28 cellular contexts compared by ENCODE assay signal in the genomic region with DNA sequence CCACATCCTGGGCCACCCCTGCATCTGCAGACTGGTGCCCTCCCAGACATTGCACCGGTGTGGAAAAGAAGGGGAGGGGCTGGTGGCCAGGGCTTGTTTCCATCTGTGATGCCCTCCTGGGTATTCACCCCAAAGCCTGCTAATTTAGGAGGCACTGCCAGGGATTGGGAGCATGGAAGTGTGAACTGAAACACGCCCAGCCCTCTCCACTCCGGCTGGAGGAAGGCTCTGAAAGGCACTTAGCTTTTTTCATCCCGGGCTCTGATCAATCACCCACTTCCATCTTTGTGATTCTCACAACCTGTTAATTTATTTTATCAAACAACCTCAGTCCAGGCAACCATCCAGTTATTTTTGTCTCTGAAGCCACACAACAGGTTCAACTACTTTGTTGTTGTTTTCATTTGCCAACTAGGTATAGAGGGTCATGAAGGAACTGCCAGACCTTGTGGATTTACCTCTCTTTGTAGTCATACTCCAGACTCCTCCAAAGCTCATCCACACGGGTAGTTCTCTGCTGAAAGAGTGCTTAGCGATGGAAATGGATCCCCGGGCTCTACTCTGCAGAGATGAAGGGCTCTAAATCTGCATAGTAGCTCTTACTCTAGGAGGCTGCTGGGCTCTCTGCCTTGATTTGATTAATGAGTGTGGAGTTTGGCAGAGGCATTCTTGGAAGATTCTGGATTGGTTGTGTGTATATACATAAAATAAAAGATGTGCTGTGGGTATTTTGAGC. TPM values are rescaled to one million over a fixed set of nuclear protein-coding genes. Genes with fewer than 3 reads are reported as not detected.
DNase-seq lines count a peak whose midpoint lies in the region; ATAC-seq and TF ChIP-seq lines count a peak whose summit lies in the region.
"Had no signal": no experiment of that assay in that cellular context is flagged by ENCODE, and none has a peak within 500 bp of the region (broad histone marks: within the 10 kb centered on the region; RNA-seq: fewer than 3 reads in every experiment).

No MANE protein-coding gene starts in this region.

- DNase-seq in GM23338 (ENCODE audit: low spot score) = no peak
- peak; percentile 23 for DNase-seq in NCI-H510A (lab: John Stamatoyannopoulos, UW)
- no peak for DNase-seq in NCI-H226
- no peak for DNase-seq in activated CD4-positive, CD25-positive, alpha-beta regulatory T cell (lab: John Stamatoyannopoulos, UW)
- DNase-seq: activated CD4-positive, alpha-beta memory T cell treated with anti-CD3 and anti-CD28 coated beads for 36 hours; activated CD4-positive, CD25-positive, alpha-beta regulatory T cell treated with anti-CD3 and anti-CD28 coated beads, Interleukin-2, amount 50 U/mL, for 72 hours; activated naive CD4-positive, alpha-beta T cell treated with anti-CD3 and anti-CD28 coated beads for 36 hours; activated T-cell treated with anti-CD3 and anti-CD28 coated beads, Interleukin-2, amount 50 U/mL, for 72 hours; Calu3; dermis blood vessel endothelial cell; endodermal cell; foreskin fibroblast; left ventricle myocardium inferior; NK-92 treated with Interleukin-12 subunit alpha and Interleukin-12 subunit beta, amount 100 ng/mL, for 24 hours; nucleus accumbens; stimulated activated CD4-positive, alpha-beta T cell treated with anti-CD3 and anti-CD28 coated beads, Interleukin-12 subunit alpha, Interleukin-12 subunit beta, amount 100 ng/mL, for 4 hours; stimulated activated CD4-positive, alpha-beta T cell treated with anti-CD3 and anti-CD28 coated beads, Interleukin-2, amount 100 ng/mL, for 48 hours; stomach; tibial artery had no signal

- H3F3A ChIP-seq in GM23338 (replicated peaks; ENCODE audit: low read depth) = no peaks in the 10 kb centered on the region

- no peaks in the 10 kb centered on the region for H3K79me2 ChIP-seq in GM23338 (replicated peaks; ENCODE audit: insufficient read depth)

- H3K27ac Mint-ChIP-seq in GM23338 = no peak overlapping the region
- H3K27ac Mint-ChIP-seq: activated CD4-positive, alpha-beta memory T cell treated with anti-CD3 and anti-CD28 coated beads for 36 hours; activated naive CD4-positive, alpha-beta T cell treated with anti-CD3 and anti-CD28 coated beads for 36 hours; activated T-cell treated with anti-CD3 and anti-CD28 coated beads, Interleukin-2, amount 50 U/mL, for 72 hours; CD14-positive monocyte; endodermal cell; T-helper 1 cell treated with Interleukin-12 subunit alpha and Interleukin-12 subunit beta and Interleukin-4 antibody, amounts not matched to agents 30 μg/mL and 1 μg/mL, for 36 hours had no signal

- H3K4me2 ChIP-seq in GM23338 = no peak overlapping the region

- H3K9me3 Mint-ChIP-seq in GM23338 = no peaks in the 10 kb centered on the region
- H3K9me3 Mint-ChIP-seq: activated CD4-positive, alpha-beta memory T cell treated with anti-CD3 and anti-CD28 coated beads for 36 hours; activated naive CD4-positive, alpha-beta T cell treated with anti-CD3 and anti-CD28 coated beads for 36 hours; activated T-cell treated with anti-CD3 and anti-CD28 coated beads, Interleukin-2, amount 50 U/mL, for 72 hours; endodermal cell; T-helper 1 cell treated with Interleukin-12 subunit alpha and Interleukin-12 subunit beta and Interleukin-4 antibody, amounts not matched to agents 30 μg/mL and 1 μg/mL, for 36 hours had no signal

- H4K20me1 ChIP-seq in GM23338 (replicated peaks; ENCODE audit: insufficient read depth) = no peaks in the 10 kb centered on the region

- no peak overlapping the region for H3K4me3 ChIP-seq in GM23338
- H3K4me3 ChIP-seq in rectal smooth muscle tissue (ENCODE audit: low read length) = no peak overlapping the region
- H3K4me3 ChIP-seq: left ventricle myocardium inferior, prostate gland, SK-N-MC, stomach, tibial artery had no signal

- peaks cover 23% of the 10 kb centered on the region for H3K4me1 Mint-ChIP-seq in GM23338
- H3K4me1 Mint-ChIP-seq: endodermal cell had no signal

- H3K36me3 Mint-ChIP-seq in GM23338 (ENCODE audit: low read depth) = no peaks in the 10 kb centered on the region
- H3K36me3 Mint-ChIP-seq: activated CD4-positive, alpha-beta memory T cell treated with anti-CD3 and anti-CD28 coated beads for 36 hours; CD14-positive monocyte had no signal

- no peaks in the 10 kb centered on the region for H3K9me2 ChIP-seq in GM23338 (ENCODE audit: insufficient read depth)

- H3K27me3 ChIP-seq in GM23338 (ENCODE audit: insufficient read depth) (no peaks in the 10 kb centered on the region), rectal smooth muscle tissue (ENCODE audit: control insufficient read depth, insufficient read depth, low read length) (no peaks in the 10 kb centered on the region)

- peaks cover 11% of the 10 kb centered on the region for H3K27me3 Mint-ChIP-seq in GM23338 (ENCODE audit: insufficient read depth, low read depth, poor library complexity)

- peak overlapping the region; percentile 10 for H3K27ac ChIP-seq in C4-2B
- H3K27ac ChIP-seq in GM23338 (ENCODE audit: low read depth) = no peak overlapping the region
- peak overlapping the region; percentile 35 for H3K27ac ChIP-seq in rectal smooth muscle tissue (ENCODE audit: low read depth, low read length)
- H3K27ac ChIP-seq: left ventricle myocardium inferior, prostate gland, SK-N-MC, tibial artery had no signal

- TF ChIP-seq CTCF in C4-2B (conservative IDR thresholded peaks at IDR 0.05) (no peak), GM23338 (conservative IDR thresholded peaks at IDR 0.05; ENCODE audit: low read depth in 2 of 2) (no peak)

- ATAC-seq in GM23338 (peak; percentile 89), GM19328 (IDR thresholded peaks at IDR 0.05; ENCODE audit: unreplicated experiment) (no peak)
- ATAC-seq: activated T-cell treated with anti-CD3 and anti-CD28 coated beads, Interleukin-2, amount 50 U/mL, for 72 hours; HepG2 had no signal

- H3K4me3 Mint-ChIP-seq in GM23338 = no peak overlapping the region
- H3K4me3 Mint-ChIP-seq: activated CD4-positive, alpha-beta memory T cell treated with anti-CD3 and anti-CD28 coated beads for 36 hours; activated naive CD4-positive, alpha-beta T cell treated with anti-CD3 and anti-CD28 coated beads for 36 hours; activated T-cell treated with anti-CD3 and anti-CD28 coated beads, Interleukin-2, amount 50 U/mL, for 72 hours; endodermal cell; T-helper 1 cell treated with Interleukin-12 subunit alpha and Interleukin-12 subunit beta and Interleukin-4 antibody, amounts not matched to agents 30 μg/mL and 1 μg/mL, for 36 hours had no signal

- H3K4me1 ChIP-seq in GM23338 (ENCODE audit: insufficient read depth) = peaks cover 15% of the 10 kb centered on the region
- H3K4me1 ChIP-seq in rectal smooth muscle tissue (ENCODE audit: control insufficient read depth, insufficient read depth, low read length) = peaks cover 13% of the 10 kb centered on the region
- H3K4me1 ChIP-seq: left ventricle myocardium inferior, prostate gland had no signal

- H3K9ac ChIP-seq in rectal smooth muscle tissue (ENCODE audit: low read length) = no peak overlapping the region

- H3K36me3 ChIP-seq in GM23338 (ENCODE audit: insufficient read depth) = no peaks in the 10 kb centered on the region
- H3K36me3 ChIP-seq in rectal smooth muscle tissue (ENCODE audit: control insufficient read depth, insufficient read depth, low read length) = no peaks in the 10 kb centered on the region
- H3K36me3 ChIP-seq: left ventricle myocardium inferior, prostate gland, stomach, tibial artery had no signal

- H2AFZ ChIP-seq in GM23338 = no peak overlapping the region

RNA-seq across cellular contexts. Expression of a gene that starts 21.0 kb away (rescaled TPM):
- 5.3 and 8.1 TPM in 2 replicates for total RNA-seq in GM23338 (2014; rRNA removed; shearing (Covaris generic))
- 0.92 and 1.6 TPM in 2 replicates for polyA plus RNA-seq in GM23338 (2016; fragmentation: Nextera tagmentation; extraction: Ambion mirVana)
- total RNA-seq: activated CD4-positive, alpha-beta memory T cell treated with anti-CD3 and anti-CD28 coated beads for 36 hours; activated naive CD4-positive, alpha-beta T cell treated with anti-CD3 and anti-CD28 coated beads for 36 hours; activated T-cell treated with anti-CD3 and anti-CD28 coated beads, Interleukin-2, amount 50 U/mL, for 72 hours; Calu3; HepG2; myocyte had no signal
- polyA plus RNA-seq: CD14-positive monocyte had no signal
